In the genomic region with DNA sequence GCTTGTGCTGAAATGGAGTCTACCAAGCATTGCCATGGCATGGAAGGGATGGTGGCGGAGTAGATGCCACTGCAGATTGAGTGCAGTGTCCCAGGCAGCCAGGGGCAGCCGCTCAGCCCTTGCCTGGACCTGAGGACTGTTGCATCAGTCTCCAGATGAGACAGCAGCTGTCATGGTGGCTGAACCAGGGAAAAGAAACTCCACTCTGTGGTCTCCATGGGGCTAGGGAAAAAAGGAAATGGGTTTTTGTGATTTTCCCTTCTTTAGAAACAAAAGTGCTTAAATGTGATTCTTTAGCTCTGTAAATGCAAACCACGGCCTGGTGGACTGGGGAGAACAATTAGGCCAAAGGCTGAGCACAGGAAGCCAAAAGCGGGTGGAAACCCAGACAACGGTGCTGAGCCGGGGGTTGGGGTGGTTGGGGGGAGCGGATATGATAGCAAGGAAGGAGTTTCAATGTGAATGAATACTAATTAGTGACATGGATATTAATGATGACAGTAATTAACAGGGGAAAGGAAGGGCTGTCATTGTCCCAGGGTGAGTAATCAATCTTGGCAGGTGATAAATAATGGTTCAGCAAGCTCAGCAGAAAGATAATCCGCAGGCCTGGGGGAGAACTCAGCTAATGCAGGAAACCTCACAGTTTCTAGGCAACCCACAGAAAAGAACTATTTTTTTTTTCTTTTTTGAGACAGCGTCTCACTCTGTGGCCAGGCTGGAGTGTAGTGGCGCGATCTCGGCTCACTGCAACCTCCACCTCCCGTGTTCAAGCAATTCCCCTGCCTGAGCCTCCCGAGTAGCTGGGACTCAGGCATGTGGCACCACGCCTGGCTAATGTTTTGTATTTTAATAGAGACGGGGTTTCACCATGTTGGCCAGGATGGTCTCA, we compare ENCODE assay signal across 8 cellular contexts.
DNase-seq lines count a peak whose midpoint lies in the region; ATAC-seq and TF ChIP-seq lines count a peak whose summit lies in the region.

No MANE protein-coding gene starts in this region.

- no peaks in the 10 kb centered on the region for H3K9me3 Mint-ChIP-seq in stimulated activated memory B cell treated with anti-CD40 and anti-IgM and Interleukin-4, amounts not matched to agents 10 μg/mL and 1 μg/mL and 100 μg/mL, for 72 hours

- H3K27ac ChIP-seq in testis, result no peak overlapping the region

- 72 to 79% methylated on average over 16 of the region's 16 CpGs for WGBS in testis, 2 donors

- no peaks in the 10 kb centered on the region for H3K27me3 Mint-ChIP-seq in stimulated activated memory B cell treated with anti-CD40 and anti-IgM and Interleukin-4, amounts not matched to agents 10 μg/mL and 1 μg/mL and 100 μg/mL, for 72 hours

- peaks cover 21% of the 10 kb centered on the region for H3K4me1 Mint-ChIP-seq in stimulated activated memory B cell treated with anti-CD40 and anti-IgM and Interleukin-4, amounts not matched to agents 10 μg/mL and 1 μg/mL and 100 μg/mL, for 72 hours

- no peak overlapping the region for H3K4me3 Mint-ChIP-seq in stimulated activated memory B cell treated with anti-CD40 and anti-IgM and Interleukin-4, amounts not matched to agents 10 μg/mL and 1 μg/mL and 100 μg/mL, for 72 hours

- intact Hi-C loops in testis (cut with DNase I; ENCODE audit: low total_unique reads), result no loop called here

- ATAC-seq in GM18870 (IDR thresholded peaks at IDR 0.05; ENCODE audit: unreplicated experiment), result peak; percentile 70
- peak; percentile 53 for ATAC-seq in HG03175 (IDR thresholded peaks at IDR 0.05; ENCODE audit: unreplicated experiment)
- ATAC-seq in stimulated activated memory B cell treated with anti-CD40 and anti-IgM and Interleukin-4, amounts not matched to agents 10 μg/mL and 1 μg/mL and 100 μg/mL, for 72 hours, result peak; percentile 71

- TF ChIP-seq CTCF in testis (IDR thresholded peaks at IDR 0.05), result no peak

- H3K36me3 Mint-ChIP-seq in stimulated activated memory B cell treated with anti-CD40 and anti-IgM and Interleukin-4, amounts not matched to agents 10 μg/mL and 1 μg/mL and 100 μg/mL, for 72 hours, result no peaks in the 10 kb centered on the region

- peak; percentile 20 to 37 for DNase-seq in activated CD4-positive, alpha-beta T cell treated with anti-CD3 and anti-CD28 coated beads, Interleukin-2, amount 50 U/mL, for 4 hours
- DNase-seq in kidney glomerular epithelial cell (lab: John Stamatoyannopoulos, UW) (peak; percentile 46), testis (no peak), GF-D8 (lab: John Stamatoyannopoulos, UW) (no peak), cortex of kidney (lab: John Stamatoyannopoulos, UW) (no peak)

- no peaks in the 10 kb centered on the region for H3K27me3 ChIP-seq in testis

- H3K36me3 ChIP-seq in testis (ENCODE audit: low read depth, missing control alignments), result no peaks in the 10 kb centered on the region

- no peaks in the 10 kb centered on the region for H3K9me3 ChIP-seq in testis

- H3K27ac Mint-ChIP-seq in stimulated activated memory B cell treated with anti-CD40 and anti-IgM and Interleukin-4, amounts not matched to agents 10 μg/mL and 1 μg/mL and 100 μg/mL, for 72 hours, result peak overlapping the region; percentile 49

- no peak overlapping the region for H3K4me3 ChIP-seq in testis

- no peak for TF ChIP-seq POLR2A in testis (IDR thresholded peaks at IDR 0.05)

- H3K4me1 ChIP-seq in testis, result no peaks in the 10 kb centered on the region

Comparison
In these comparisons a context has a peak if more than half of its experiments do, and no peak if none do; other contexts are left out.
1. DNase-seq: peak in activated CD4-positive, alpha-beta T cell treated with anti-CD3 and anti-CD28 coated beads, Interleukin-2, amount 50 U/mL, for 4 hours (2 of 2) and kidney glomerular epithelial cell (single experiment); none in testis (single experiment), GF-D8 (single experiment) and cortex of kidney (single experiment).
2. Peak in every context shown above with its lines, with median percentiles within 50 percentile points of each other: ATAC-seq.